15 cellular contexts compared by ENCODE assay signal in genomic region chr11:1705121-1706052, GRCh38. TPM values are rescaled to one million over a fixed set of nuclear protein-coding genes. Genes with fewer than 3 reads are reported as not detected.
A peak's percentile ranks its signal among the peaks of the same experiment; 100 is the strongest.
DNase-seq lines count a peak whose midpoint lies in the region; ATAC-seq and TF ChIP-seq lines count a peak whose summit lies in the region.
"Had no signal": no experiment of that assay in that cellular context is flagged by ENCODE, and none has a peak within 500 bp of the region (broad histone marks: within the 10 kb centered on the region; RNA-seq: fewer than 3 reads in every experiment).

No MANE protein-coding gene starts in this region.

- no peaks in the 10 kb centered on the region for H3K9me2 ChIP-seq in PC-9 (ENCODE audit: insufficient read depth)

- POLR2A ChIA-PET in PC-9 (lab: Charles Lee; ENCODE audit: unreplicated experiment): no interaction called here

- peak overlapping the region; percentile 6 for H3K4me3 Mint-ChIP-seq in activated CD8-positive, alpha-beta memory T cell treated with anti-CD3 and anti-CD28 coated beads, Interleukin-2, amount 10 ng/mL, durations not matched to agents 7 days and 5 days
- H3K4me3 Mint-ChIP-seq: activated CD8-positive, alpha-beta T cell treated with anti-CD3 and anti-CD28 coated beads for 36 hours; T-cell had no signal

- TF ChIP-seq CTCF in PC-9 (conservative IDR thresholded peaks at IDR 0.05) (no peak), smooth muscle cell (IDR thresholded peaks at IDR 0.05; ENCODE audit: borderline replicate concordance, insufficient read depth, poor library complexity, severe bottlenecking) (no peak)

- peak overlapping the region; percentile 51; the same call in 1 of the 2 replicates for H3K4me3 ChIP-seq in PC-9
- H3K4me3 ChIP-seq in smooth muscle cell: peak overlapping the region; percentile 31
- H3K4me3 ChIP-seq: transverse colon had no signal

- peak; percentile 49 for DNase-seq in activated CD8-positive, alpha-beta memory T cell treated with anti-CD3 and anti-CD28 coated beads, Interleukin-2, amount 10 ng/mL, durations not matched to agents 7 days and 5 days
- no peak for DNase-seq in activated CD8-positive, alpha-beta memory T cell treated with anti-CD3 and anti-CD28 coated beads for 24 hours
- peak; percentile 53 to 87 for DNase-seq in PC-9
- no peak for DNase-seq in smooth muscle cell (lab: John Stamatoyannopoulos, UW; ENCODE audit: unreplicated experiment)
- no peak for DNase-seq in activated gamma-delta T cell (lab: John Stamatoyannopoulos, UW)
- DNase-seq in NCI-H82 (lab: John Stamatoyannopoulos, UW): no peak
- DNase-seq: activated CD8-positive, alpha-beta T cell treated with anti-CD3 and anti-CD28 coated beads for 36 hours; amniotic stem cell; DMS79 treated with DMSO at 0.1 percent for 48 hours; NCI-H1105 treated with DMSO at 0.1 percent for 48 hours; T-cell; transverse colon had no signal

- no peaks in the 10 kb centered on the region for H4K20me1 ChIP-seq in PC-9 (ENCODE audit: insufficient read depth)
- H4K20me1 ChIP-seq in smooth muscle cell (ENCODE audit: low read depth): no peaks in the 10 kb centered on the region

- H3K27me3 ChIP-seq in PC-9 (ENCODE audit: insufficient read depth, low read depth) (no peaks in the 10 kb centered on the region), smooth muscle cell (ENCODE audit: low read depth) (no peaks in the 10 kb centered on the region)

- H3K9me3 Mint-ChIP-seq in activated CD8-positive, alpha-beta memory T cell treated with anti-CD3 and anti-CD28 coated beads, Interleukin-2, amount 10 ng/mL, durations not matched to agents 7 days and 5 days (ENCODE audit: low read depth): peaks cover 8% of the 10 kb centered on the region

- WGBS in smooth muscle cell (ENCODE audit: low lambda C conversion rate): 17% methylated on average over 15 of the region's 15 CpGs

- H3K27ac Mint-ChIP-seq in activated CD8-positive, alpha-beta memory T cell treated with anti-CD3 and anti-CD28 coated beads, Interleukin-2, amount 10 ng/mL, durations not matched to agents 7 days and 5 days: peak overlapping the region; percentile 40
- H3K27ac Mint-ChIP-seq: activated CD8-positive, alpha-beta T cell treated with anti-CD3 and anti-CD28 coated beads for 36 hours; T-cell had no signal

- H3K79me2 ChIP-seq in PC-9 (ENCODE audit: low read depth) (no peaks in the 10 kb centered on the region), smooth muscle cell (ENCODE audit: low read depth) (no peaks in the 10 kb centered on the region)

- intact Hi-C loops in PC-9 (cut with micrococcal nuclease; ENCODE audit: unreplicated experiment): loop anchor here (1.0 to 2.0 kb wide), 2 partner anchors 59 to 129 kb away; partner anchors contain the start of gene SYT8

- H3F3A ChIP-seq in PC-9 (ENCODE audit: insufficient read depth, low read depth): peaks cover 22% of the 10 kb centered on the region
- H3F3A ChIP-seq in smooth muscle cell (ENCODE audit: low read depth): peaks cover 17% of the 10 kb centered on the region

- peaks cover 42% of the 10 kb centered on the region for H3K4me1 Mint-ChIP-seq in activated CD8-positive, alpha-beta memory T cell treated with anti-CD3 and anti-CD28 coated beads, Interleukin-2, amount 10 ng/mL, durations not matched to agents 7 days and 5 days

- H3K36me3 Mint-ChIP-seq in activated CD8-positive, alpha-beta memory T cell treated with anti-CD3 and anti-CD28 coated beads, Interleukin-2, amount 10 ng/mL, durations not matched to agents 7 days and 5 days: peaks cover 9% of the 10 kb centered on the region

- H3K4me2 ChIP-seq in PC-9 (peak overlapping the region; percentile 76), smooth muscle cell (peak overlapping the region; percentile 79)

- peak overlapping the region; percentile 35 for H3K9ac ChIP-seq in smooth muscle cell (ENCODE audit: low read depth)

- no peaks in the 10 kb centered on the region for H3K9me3 ChIP-seq in PC-9 (ENCODE audit: insufficient read depth, low read depth)
- no peaks in the 10 kb centered on the region for H3K9me3 ChIP-seq in smooth muscle cell (replicated peaks; ENCODE audit: low read depth)
- H3K9me3 ChIP-seq: transverse colon had no signal

- H3K27ac ChIP-seq in PC-9 (peak overlapping the region; percentile 76), smooth muscle cell (ENCODE audit: low read depth) (peak overlapping the region; percentile 85)
- H3K27ac ChIP-seq: HL-60, transverse colon had no signal

- CTCF ChIA-PET in activated CD8-positive, alpha-beta memory T cell treated with anti-CD3 and anti-CD28 coated beads, Interleukin-2, amount 10 ng/mL, durations not matched to agents 7 days and 5 days (lab: Charles Lee): interaction anchor here (1.4 to 6.0 kb wide), 5 partner anchors 12 to 296 kb away, joined by 3 to 55 read pairs (median 13); partner anchors contain the start of gene SYT8
- CTCF ChIA-PET in PC-9 (lab: Charles Lee): interaction anchor here (0.6 kb wide), 1 partner anchor 12 kb away, joined by 4 read pairs; no protein-coding TSS in a partner anchor

- peak; percentile 61 for ATAC-seq in activated CD8-positive, alpha-beta memory T cell treated with anti-CD3 and anti-CD28 coated beads, Interleukin-2, amount 10 ng/mL, durations not matched to agents 7 days and 5 days
- ATAC-seq in esophagus mucosa: peak; percentile 77
- ATAC-seq in GM21526 (IDR thresholded peaks at IDR 0.05; ENCODE audit: low FRiP score, unreplicated experiment): no peak
- ATAC-seq: activated CD8-positive, alpha-beta T cell treated with anti-CD3 and anti-CD28 coated beads for 36 hours; T-cell had no signal

- H2AFZ ChIP-seq in PC-9 (peak overlapping the region; percentile 63; the same call in 1 of the 2 replicates), smooth muscle cell (ENCODE audit: low read depth) (no peak overlapping the region)

- no TSS peak for BruUV-seq in PC-9 (replicated peaks; lab: Mats Ljungman, UMichigan)

- H3K36me3 ChIP-seq in PC-9 (ENCODE audit: low read depth) (no peaks in the 10 kb centered on the region), smooth muscle cell (ENCODE audit: low read depth) (no peaks in the 10 kb centered on the region)
- H3K36me3 ChIP-seq: transverse colon had no signal

- H3K27me3 Mint-ChIP-seq in activated CD8-positive, alpha-beta memory T cell treated with anti-CD3 and anti-CD28 coated beads, Interleukin-2, amount 10 ng/mL, durations not matched to agents 7 days and 5 days: peaks cover 28% of the 10 kb centered on the region
- H3K27me3 Mint-ChIP-seq: activated CD8-positive, alpha-beta T cell treated with anti-CD3 and anti-CD28 coated beads for 36 hours had no signal

- H3K4me1 ChIP-seq in PC-9 (replicated peaks; ENCODE audit: insufficient read depth): peaks cover 27% of the 10 kb centered on the region
- peaks cover 8% of the 10 kb centered on the region for H3K4me1 ChIP-seq in smooth muscle cell (ENCODE audit: low read depth)
- H3K4me1 ChIP-seq: transverse colon had no signal

RNA-seq across cellular contexts. Expression of gene KRTAP5-6, which starts 8.4 kb away (rescaled TPM):
- total RNA-seq in activated CD8-positive, alpha-beta memory T cell treated with anti-CD3 and anti-CD28 coated beads, Interleukin-2, amount 10 ng/mL, durations not matched to agents 7 days and 5 days: not detected
- total RNA-seq in PC-9 (2021) (not detected in 2 replicates), esophagus mucosa (not detected), smooth muscle cell (not detected in 2 replicates)
- not detected in 2 replicates for polyA plus RNA-seq in smooth muscle cell
- total RNA-seq: activated CD8-positive, alpha-beta T cell treated with anti-CD3 and anti-CD28 coated beads for 36 hours; T-cell; transverse colon had no signal

RNA-seq across cellular contexts. Expression of gene IFITM10, which starts 45.0 kb away (rescaled TPM):
- total RNA-seq in activated CD8-positive, alpha-beta memory T cell treated with anti-CD3 and anti-CD28 coated beads, Interleukin-2, amount 10 ng/mL, durations not matched to agents 7 days and 5 days: 1 to 10 TPM in 1 of 2 experiments, under 1 TPM in 1; 0.96 to 1.3 TPM
- 4.2 and 5.5 TPM in 2 replicates for total RNA-seq in PC-9 (2021)
- 0.96 TPM for total RNA-seq in esophagus mucosa
- 0.49 and 2.5 TPM in 2 replicates for total RNA-seq in smooth muscle cell
- polyA plus RNA-seq in smooth muscle cell: 2.2 and 4.2 TPM in 2 replicates

RNA-seq across cellular contexts. Expression of gene CTSD, which starts 58.3 kb away (rescaled TPM):
- 100 to 1,000 TPM; 133 to 165 TPM for total RNA-seq in activated CD8-positive, alpha-beta memory T cell treated with anti-CD3 and anti-CD28 coated beads, Interleukin-2, amount 10 ng/mL, durations not matched to agents 7 days and 5 days
- total RNA-seq in PC-9 (2021) (735 and 993 TPM in 2 replicates), esophagus mucosa (583 TPM), smooth muscle cell (101 and 123 TPM in 2 replicates)
- polyA plus RNA-seq in smooth muscle cell: 301 and 310 TPM in 2 replicates

Comparison
In these comparisons a context has a peak if more than half of its experiments do, and no peak if none do; other contexts are left out.
1. DNase-seq: peak in activated CD8-positive, alpha-beta memory T cell treated with anti-CD3 and anti-CD28 coated beads, Interleukin-2, amount 10 ng/mL, durations not matched to agents 7 days and 5 days (single experiment) and PC-9 (2 of 2); none in activated CD8-positive, alpha-beta memory T cell treated with anti-CD3 and anti-CD28 coated beads for 24 hours (single experiment), smooth muscle cell (single experiment), activated gamma-delta T cell (single experiment) and NCI-H82 (single experiment).